ENCODE assay signal across 28 cellular contexts in genomic region chr17:8144401-8145295, GRCh38. TPM values are rescaled to one million over a fixed set of nuclear protein-coding genes. Genes with fewer than 3 reads are reported as not detected.
DNase-seq lines count a peak whose midpoint lies in the region; ATAC-seq and TF ChIP-seq lines count a peak whose summit lies in the region.
"Had no signal": no experiment of that assay in that cellular context is flagged by ENCODE, and none has a peak within 500 bp of the region (broad histone marks: within the 10 kb centered on the region; RNA-seq: fewer than 3 reads in every experiment).

No MANE protein-coding gene starts in this region.

- H3K4me1 Mint-ChIP-seq in CD8-positive, alpha-beta memory T cell = peaks cover 0 to 10% (median 3%) of the 10 kb centered on the region in 3 donors
- no peaks in the 10 kb centered on the region for H3K4me1 Mint-ChIP-seq in activated CD8-positive, alpha-beta T cell treated with anti-CD3 and anti-CD28 coated beads for 36 hours (ENCODE audit: low read depth)

- H3K27ac Mint-ChIP-seq in CD8-positive, alpha-beta memory T cell = peak overlapping the region in 2 of 8 donors; percentile 21 to 70
- no peak overlapping the region for H3K27ac Mint-ChIP-seq in activated CD8-positive, alpha-beta T cell treated with anti-CD3 and anti-CD28 coated beads for 36 hours
- H3K27ac Mint-ChIP-seq: stimulated activated naive CD8-positive, alpha-beta T cell treated with anti-CD3 and anti-CD28 coated beads, Interleukin-15, Interleukin-2, amounts not matched to agents 100 ng/mL and 50 ng/mL, for 24 hours had no signal

- intact Hi-C loops in activated CD8-positive, alpha-beta T cell treated with anti-CD3 and anti-CD28 coated beads for 36 hours (cut with micrococcal nuclease) = no loop called here

- no peak overlapping the region for H3K4me3 ChIP-seq in CD8-positive, alpha-beta memory T cell (ENCODE audit: low read length)
- H3K4me3 ChIP-seq in osteoblast (ENCODE audit: insufficient read depth, low read length) = no peak overlapping the region
- H3K4me3 ChIP-seq: skin epidermis, thyroid gland had no signal

- no peak overlapping the region for H2AFZ ChIP-seq in osteoblast (ENCODE audit: low read length)

- no peaks in the 10 kb centered on the region for H3K9me3 ChIP-seq in CD8-positive, alpha-beta memory T cell (ENCODE audit: low read length)
- H3K9me3 ChIP-seq in osteoblast (ENCODE audit: low read depth, low read length) = no peaks in the 10 kb centered on the region
- H3K9me3 ChIP-seq: thyroid gland had no signal

- peak; percentile 44 for TF ChIP-seq POLR2A in erythroblast (IDR thresholded peaks at IDR 0.05; ENCODE audit: low read length)

- H3K9me3 Mint-ChIP-seq in CD8-positive, alpha-beta memory T cell = no peaks in the 10 kb centered on the region
- H3K9me3 Mint-ChIP-seq in activated CD8-positive, alpha-beta T cell treated with anti-CD3 and anti-CD28 coated beads for 36 hours = no peaks in the 10 kb centered on the region
- H3K9me3 Mint-ChIP-seq: activated naive CD4-positive, alpha-beta T cell treated with anti-CD3 and anti-CD28 coated beads, Interleukin-2, amount 50 U/mL, for 72 hours; IgD-negative memory B cell; stimulated activated naive CD8-positive, alpha-beta T cell treated with anti-CD3 and anti-CD28 coated beads, Interleukin-15, Interleukin-2, amounts not matched to agents 100 ng/mL and 50 ng/mL, for 24 hours had no signal

- TF ChIP-seq CTCF in osteoblast (IDR thresholded peaks at IDR 0.05; ENCODE audit: extremely low read depth, low read depth, low read length) (no peak), foreskin keratinocyte (conservative IDR thresholded peaks at IDR 0.05) (no peak)
- TF ChIP-seq CTCF in activated CD8-positive, alpha-beta T cell treated with anti-CD3 and anti-CD28 coated beads for 36 hours (IDR thresholded peaks at IDR 0.05) = no peak

- DNase-seq in activated CD4-positive, CD25-positive, alpha-beta regulatory T cell treated with anti-CD3 and anti-CD28 coated beads, Interleukin-2, amount 50 U/mL, for 72 hours = peak; percentile 25
- DNase-seq in activated CD4-positive, CD25-positive, alpha-beta regulatory T cell (lab: John Stamatoyannopoulos, UW) = no peak
- DNase-seq in CD8-positive, alpha-beta memory T cell = peak in 3 of 5 donors; percentile 17 to 48 (median 17)
- DNase-seq in erythroblast (lab: John Stamatoyannopoulos, UW) (no peak), osteoblast (ENCODE audit: insufficient read length, low spot score, missing footprints) (peak; percentile 62), foreskin keratinocyte (no peak)
- DNase-seq in activated CD8-positive, alpha-beta T cell treated with anti-CD3 and anti-CD28 coated beads for 36 hours = no peak
- DNase-seq: activated CD4-positive, alpha-beta T cell treated with anti-CD3 and anti-CD28 coated beads, Interleukin-2, amount 50 U/mL, for 1 hour; cortex of kidney; NCI-H1092; NCI-H187; NCI-H2171 treated with DMSO at 0.1 percent for 48 hours; NCI-H524 treated with DMSO at 0.1 percent for 48 hours; PC-3; SHP77 treated with DMSO at 0.1 percent for 48 hours; T1000; thyroid gland; WERI-Rb-1 had no signal

- H3K36me3 ChIP-seq in CD8-positive, alpha-beta memory T cell (ENCODE audit: insufficient read depth, low read length) = peaks cover 74% of the 10 kb centered on the region
- H3K36me3 ChIP-seq in osteoblast (ENCODE audit: insufficient read depth, low read length) = peaks cover 87% of the 10 kb centered on the region

- peaks cover 0 to 8% of the 10 kb centered on the region in 2 donors for H3K27me3 Mint-ChIP-seq in CD8-positive, alpha-beta memory T cell
- no peaks in the 10 kb centered on the region for H3K27me3 Mint-ChIP-seq in activated CD8-positive, alpha-beta T cell treated with anti-CD3 and anti-CD28 coated beads for 36 hours
- H3K27me3 Mint-ChIP-seq: IgD-negative memory B cell; stimulated activated naive CD8-positive, alpha-beta T cell treated with anti-CD3 and anti-CD28 coated beads, Interleukin-15, Interleukin-2, amounts not matched to agents 100 ng/mL and 50 ng/mL, for 24 hours had no signal

- no peak overlapping the region for H3K4me2 ChIP-seq in osteoblast (ENCODE audit: insufficient read depth, low read length)

- H3K4me3 Mint-ChIP-seq in CD8-positive, alpha-beta memory T cell = peak overlapping the region in 2 of 7 donors; percentile 40 to 60
- no peak overlapping the region for H3K4me3 Mint-ChIP-seq in activated CD8-positive, alpha-beta T cell treated with anti-CD3 and anti-CD28 coated beads for 36 hours
- H3K4me3 Mint-ChIP-seq: stimulated activated naive CD8-positive, alpha-beta T cell treated with anti-CD3 and anti-CD28 coated beads, Interleukin-15, Interleukin-2, amounts not matched to agents 100 ng/mL and 50 ng/mL, for 24 hours had no signal

- peaks cover 3 to 93% (median 19%) of the 10 kb centered on the region in 3 donors for H3K36me3 Mint-ChIP-seq in CD8-positive, alpha-beta memory T cell
- peaks cover 64% of the 10 kb centered on the region for H3K36me3 Mint-ChIP-seq in activated CD8-positive, alpha-beta T cell treated with anti-CD3 and anti-CD28 coated beads for 36 hours (ENCODE audit: low read depth)

- H3K79me2 ChIP-seq in osteoblast (ENCODE audit: insufficient read depth, low read length) = peaks cover 3% of the 10 kb centered on the region

- no peak for ATAC-seq in GM19023 (IDR thresholded peaks at IDR 0.05; ENCODE audit: unreplicated experiment)
- no peak for ATAC-seq in foreskin keratinocyte
- ATAC-seq in activated CD8-positive, alpha-beta T cell treated with anti-CD3 and anti-CD28 coated beads for 36 hours = no peak
- ATAC-seq: activated naive CD4-positive, alpha-beta T cell treated with anti-CD3 and anti-CD28 coated beads, Interleukin-2, amount 50 U/mL, for 72 hours; PC-3 had no signal

- POLR2A ChIA-PET in CD8-positive, alpha-beta memory T cell (lab: Charles Lee) = interaction anchor here (0.7 kb wide), 1 partner anchor 129 kb away, joined by 3 read pairs; no protein-coding TSS in a partner anchor
- POLR2A ChIA-PET in activated CD8-positive, alpha-beta T cell treated with anti-CD3 and anti-CD28 coated beads for 36 hours (lab: Charles Lee) = interaction anchor here (1.1 to 22.8 kb wide), 3 partner anchors 12 to 105 kb away, joined by 3 to 476 read pairs (median 228); partner anchors contain the start of genes PER1 and VAMP2

- no peaks in the 10 kb centered on the region for H3K27me3 ChIP-seq in CD8-positive, alpha-beta memory T cell (ENCODE audit: insufficient read depth, low read length, poor library complexity, severe bottlenecking)
- H3K27me3 ChIP-seq in osteoblast (ENCODE audit: insufficient read depth, low read length) = no peaks in the 10 kb centered on the region
- no peaks in the 10 kb centered on the region for H3K27me3 ChIP-seq in foreskin keratinocyte
- H3K27me3 ChIP-seq: thyroid gland had no signal

- H3K4me1 ChIP-seq in CD8-positive, alpha-beta memory T cell (ENCODE audit: insufficient read depth, low read length) = peaks cover 6% of the 10 kb centered on the region
- H3K4me1 ChIP-seq in osteoblast (ENCODE audit: insufficient read depth, low read length) = no peaks in the 10 kb centered on the region
- no peaks in the 10 kb centered on the region for H3K4me1 ChIP-seq in foreskin keratinocyte

- H4K20me1 ChIP-seq in osteoblast (ENCODE audit: insufficient read depth, low read length) = peaks cover 29% of the 10 kb centered on the region

- H3K27ac ChIP-seq in CD8-positive, alpha-beta memory T cell (ENCODE audit: low read depth, low read length) = no peak overlapping the region
- H3K27ac ChIP-seq in osteoblast (ENCODE audit: low read depth, low read length) = no peak overlapping the region
- H3K27ac ChIP-seq in foreskin keratinocyte = no peak overlapping the region
- H3K27ac ChIP-seq: 22Rv1, skin epidermis, thyroid gland, WERI-Rb-1 had no signal

- CTCF ChIA-PET in CD8-positive, alpha-beta memory T cell (lab: Charles Lee) = interaction anchor here (0.8 to 1.8 kb wide), 2 partner anchors 20 to 76 kb away, joined by 3 to 6 read pairs; partner anchors contain the start of gene HES7
- CTCF ChIA-PET in activated CD8-positive, alpha-beta T cell treated with anti-CD3 and anti-CD28 coated beads for 36 hours (lab: Charles Lee) = interaction anchor here (1.0 kb wide), 1 partner anchor 10 kb away, joined by 3 read pairs; no protein-coding TSS in a partner anchor

RNA-seq across cellular contexts. Expression of gene PER1, which starts 7.6 kb away (rescaled TPM):
- 10 to 100 TPM; 26.5 to 35.8 TPM for total RNA-seq in CD8-positive, alpha-beta memory T cell
- 12.1 TPM for polyA plus RNA-seq in CD8-positive, alpha-beta memory T cell
- total RNA-seq in osteoblast (11.2 and 16.6 TPM in 2 replicates), foreskin keratinocyte (25.8 and 28.2 TPM in 2 replicates)
- polyA plus RNA-seq in foreskin keratinocyte = 15.2 and 19.9 TPM in 2 replicates
- total RNA-seq in activated CD8-positive, alpha-beta T cell treated with anti-CD3 and anti-CD28 coated beads for 36 hours = 100 to 1,000 TPM; 123 to 129 TPM

RNA-seq across cellular contexts. Expression of gene VAMP2, which starts 18.1 kb away (rescaled TPM):
- total RNA-seq in CD8-positive, alpha-beta memory T cell = 10 to 100 TPM; 38.3 to 41.0 TPM
- 98.3 TPM for polyA plus RNA-seq in CD8-positive, alpha-beta memory T cell
- total RNA-seq in osteoblast = 5.3 and 5.4 TPM in 2 replicates
- total RNA-seq in foreskin keratinocyte = 5.5 and 6.9 TPM in 2 replicates
- 15.2 and 17.7 TPM in 2 replicates for polyA plus RNA-seq in foreskin keratinocyte
- 10 to 100 TPM; 30.0 to 33.7 TPM for total RNA-seq in activated CD8-positive, alpha-beta T cell treated with anti-CD3 and anti-CD28 coated beads for 36 hours

RNA-seq across cellular contexts. Expression of gene HES7, which starts 20.7 kb away (rescaled TPM):
- 1 to 10 TPM; 1.6 to 1.8 TPM for total RNA-seq in CD8-positive, alpha-beta memory T cell
- polyA plus RNA-seq in CD8-positive, alpha-beta memory T cell = not detected
- total RNA-seq in osteoblast (not detected in 2 replicates), foreskin keratinocyte (1.0 and 1.1 TPM in 2 replicates)
- 2.6 and 2.8 TPM in 2 replicates for polyA plus RNA-seq in foreskin keratinocyte
- total RNA-seq in activated CD8-positive, alpha-beta T cell treated with anti-CD3 and anti-CD28 coated beads for 36 hours = 1 to 10 TPM; 4.0 to 4.9 TPM
- total RNA-seq: glomerular endothelial cell, lower leg skin, mononuclear cell, PC-3 had no signal
- polyA plus RNA-seq: IgD-negative memory B cell had no signal

RNA-seq across cellular contexts. Expression of gene ALOXE3, which starts 26.3 kb away (rescaled TPM):
- not detected for total RNA-seq in CD8-positive, alpha-beta memory T cell
- not detected for polyA plus RNA-seq in CD8-positive, alpha-beta memory T cell
- total RNA-seq in osteoblast (not detected in 2 replicates), foreskin keratinocyte (2.4 and 4.7 TPM in 2 replicates)
- polyA plus RNA-seq in foreskin keratinocyte = 4.0 and 8.4 TPM in 2 replicates
- under 1 TPM in 1 of 2 experiments, not detected in 1; 0.09 TPM for total RNA-seq in activated CD8-positive, alpha-beta T cell treated with anti-CD3 and anti-CD28 coated beads for 36 hours
- total RNA-seq: glomerular endothelial cell, posterior vena cava, thyroid gland had no signal
- polyA plus RNA-seq: IgD-negative memory B cell had no signal

RNA-seq across cellular contexts. Expression of gene TMEM107, which starts 31.5 kb away (rescaled TPM):
- 10 to 100 TPM; 21.3 to 22.4 TPM for total RNA-seq in CD8-positive, alpha-beta memory T cell
- 50.7 TPM for polyA plus RNA-seq in CD8-positive, alpha-beta memory T cell
- total RNA-seq in osteoblast (8.3 and 8.8 TPM in 2 replicates), foreskin keratinocyte (23.0 and 24.9 TPM in 2 replicates)
- 24.1 and 25.4 TPM in 2 replicates for polyA plus RNA-seq in foreskin keratinocyte
- 10 to 100 TPM; 33.4 to 35.9 TPM for total RNA-seq in activated CD8-positive, alpha-beta T cell treated with anti-CD3 and anti-CD28 coated beads for 36 hours

Comparison
In these comparisons a context has a peak if more than half of its experiments do, and no peak if none do; other contexts are left out.
1. DNase-seq: peak in activated CD4-positive, CD25-positive, alpha-beta regulatory T cell treated with anti-CD3 and anti-CD28 coated beads, Interleukin-2, amount 50 U/mL, for 72 hours (single experiment), CD8-positive, alpha-beta memory T cell (3 of 5) and osteoblast (single experiment); none in activated CD4-positive, CD25-positive, alpha-beta regulatory T cell (0 of 4), erythroblast (0 of 2), foreskin keratinocyte (0 of 2) and activated CD8-positive, alpha-beta T cell treated with anti-CD3 and anti-CD28 coated beads for 36 hours (single experiment).